ENCODE assay signal across 28 cellular contexts in the genomic region with DNA sequence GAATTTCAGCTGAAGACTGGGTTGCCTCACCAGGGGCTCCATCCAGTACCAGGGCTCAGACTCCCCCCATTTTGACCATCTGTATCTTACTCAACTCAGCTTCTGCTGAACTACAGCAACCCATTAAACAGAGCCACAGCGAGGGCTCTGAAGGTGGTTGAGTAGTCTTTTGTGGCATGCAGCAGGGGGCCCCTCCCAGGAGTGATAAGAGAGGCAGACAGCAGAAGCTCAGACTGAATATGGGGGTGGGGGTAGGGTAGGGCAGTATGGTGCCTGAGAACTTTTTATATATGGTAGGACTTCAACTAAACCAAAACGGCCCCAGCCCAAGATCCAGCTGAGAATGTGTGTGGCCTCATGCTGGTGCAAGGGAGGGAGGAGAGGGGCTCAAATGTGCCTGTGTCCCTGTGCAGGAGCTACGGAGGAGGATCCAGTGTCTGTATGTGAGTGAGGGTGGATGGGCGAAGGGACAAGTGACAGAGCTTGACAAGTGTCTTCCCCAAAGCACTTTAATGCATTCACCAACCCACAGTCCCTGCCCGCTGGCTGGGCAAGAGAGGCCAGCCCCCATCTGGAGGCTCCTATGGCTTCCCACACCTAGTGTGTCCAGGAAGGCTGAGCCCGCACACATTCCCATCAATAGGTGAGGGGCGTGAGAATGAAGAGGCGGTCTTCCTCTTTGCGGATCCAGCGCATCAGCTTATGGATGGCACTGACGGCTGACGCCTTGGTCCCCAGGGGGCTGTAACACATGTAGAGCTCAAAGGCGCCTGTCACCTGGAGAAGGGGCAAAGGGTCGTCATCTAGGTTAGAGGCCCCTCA. TPM values are rescaled to one million over a fixed set of nuclear protein-coding genes. Genes with fewer than 3 reads are reported as not detected.
"Had no signal": no experiment of that assay in that cellular context is flagged by ENCODE, and none has a peak within 500 bp of the region (broad histone marks: within the 10 kb centered on the region; RNA-seq: fewer than 3 reads in every experiment).

No MANE protein-coding gene starts in this region.

- H3K27ac Mint-ChIP-seq: activated CD4-positive, alpha-beta memory T cell treated with anti-CD3 and anti-CD28 coated beads for 36 hours; activated naive CD4-positive, alpha-beta T cell treated with anti-CD3 and anti-CD28 coated beads for 36 hours; activated naive CD8-positive, alpha-beta T cell treated with anti-CD3 and anti-CD28 coated beads, Interleukin-2, amount 10 ng/mL, durations not matched to agents 7 days and 5 days; dendritic cell treated with granulocyte-macrophage colony-stimulating factor and Interleukin-4, amounts not matched to agents 40 ng/mL and 50 ng/mL, for 4 days; natural killer cell; progenitor cell of endocrine pancreas; T-helper 2 cell treated with Interferon-gamma antibody and Interleukin-4, amounts not matched to agents 5 μg/mL and 100 μg/mL, for 36 hours; type B pancreatic cell had no signal

- H3K27ac ChIP-seq: body of pancreas, left lung, thoracic aorta, vagina had no signal

- H3K4me3 Mint-ChIP-seq: activated CD4-positive, alpha-beta memory T cell treated with anti-CD3 and anti-CD28 coated beads for 36 hours; activated naive CD4-positive, alpha-beta T cell treated with anti-CD3 and anti-CD28 coated beads for 36 hours; activated naive CD8-positive, alpha-beta T cell treated with anti-CD3 and anti-CD28 coated beads, Interleukin-2, amount 10 ng/mL, durations not matched to agents 7 days and 5 days; dendritic cell treated with granulocyte-macrophage colony-stimulating factor and Interleukin-4, amounts not matched to agents 40 ng/mL and 50 ng/mL, for 4 days; natural killer cell; T-helper 2 cell treated with Interferon-gamma antibody and Interleukin-4, amounts not matched to agents 5 μg/mL and 100 μg/mL, for 36 hours; type B pancreatic cell had no signal

- H3K4me3 ChIP-seq: body of pancreas, left lung, thoracic aorta, vagina had no signal

- H3K9me3 Mint-ChIP-seq: activated CD4-positive, alpha-beta memory T cell treated with anti-CD3 and anti-CD28 coated beads for 36 hours; activated naive CD4-positive, alpha-beta T cell treated with anti-CD3 and anti-CD28 coated beads for 36 hours; activated naive CD8-positive, alpha-beta T cell treated with anti-CD3 and anti-CD28 coated beads, Interleukin-2, amount 10 ng/mL, durations not matched to agents 7 days and 5 days; dendritic cell treated with granulocyte-macrophage colony-stimulating factor and Interleukin-4, amounts not matched to agents 40 ng/mL and 50 ng/mL, for 4 days; natural killer cell; T-helper 2 cell treated with Interferon-gamma antibody and Interleukin-4, amounts not matched to agents 5 μg/mL and 100 μg/mL, for 36 hours; type B pancreatic cell had no signal

- DNase-seq: activated CD4-positive, alpha-beta memory T cell treated with anti-CD3 and anti-CD28 coated beads for 36 hours; activated CD4-positive, alpha-beta T cell treated with anti-CD3 and anti-CD28 coated beads for 4 hours; activated CD4-positive, CD25-positive, alpha-beta regulatory T cell; activated naive CD4-positive, alpha-beta T cell treated with anti-CD3 and anti-CD28 coated beads for 36 hours; activated naive CD8-positive, alpha-beta T cell treated with anti-CD3 and anti-CD28 coated beads, Interleukin-2, amount 10 ng/mL, durations not matched to agents 7 days and 5 days; activated T-cell treated with anti-CD3 and anti-CD28 coated beads, Interleukin-2, amount 50 U/mL, for 48 hours; amygdala; body of pancreas; effector CD8-positive, alpha-beta T cell; glutamatergic neuron; hippocampal formation; kidney glomerular epithelial cell; left lung; mammary epithelial cell; midbrain; natural killer cell; stimulated activated CD4-positive, alpha-beta T cell treated with anti-CD3 and anti-CD28 coated beads, Interleukin-4, amount 100 ng/mL, for 24 hours; stimulated activated naive CD4-positive, alpha-beta T cell treated with Interleukin-2 at 50 U/mL for 16 hours had no signal

- ATAC-seq: body of pancreas, esophagus mucosa, left lung, natural killer cell had no signal

- H3K36me3 Mint-ChIP-seq: natural killer cell had no signal

- H3K9me3 ChIP-seq: body of pancreas, left lung, thoracic aorta, vagina had no signal

- H3K27me3 ChIP-seq: body of pancreas, left lung, vagina had no signal

- H3K27me3 Mint-ChIP-seq: activated CD4-positive, alpha-beta memory T cell treated with anti-CD3 and anti-CD28 coated beads for 36 hours; activated naive CD8-positive, alpha-beta T cell treated with anti-CD3 and anti-CD28 coated beads, Interleukin-2, amount 10 ng/mL, durations not matched to agents 7 days and 5 days; dendritic cell treated with granulocyte-macrophage colony-stimulating factor and Interleukin-4, amounts not matched to agents 40 ng/mL and 50 ng/mL, for 4 days had no signal

RNA-seq across cellular contexts. Expression of a gene that starts 38.9 kb away (rescaled TPM):
- total RNA-seq: activated naive CD8-positive, alpha-beta T cell treated with anti-CD3 and anti-CD28 coated beads, Interleukin-2, amount 10 ng/mL, durations not matched to agents 7 days and 5 days; body of pancreas; cardiac septum; chondrocyte; esophagus mucosa; left lung; natural killer cell; osteocyte; thoracic aorta; vagina had no signal
